ENCODE assay signal across 20 cellular contexts in genomic region chr7:97390915-97391593, GRCh38.
"Had no signal": no experiment of that assay in that cellular context is flagged by ENCODE, and none has a peak within 500 bp of the region (broad histone marks: within the 10 kb centered on the region; RNA-seq: fewer than 3 reads in every experiment).

No MANE protein-coding gene starts in this region.

- ATAC-seq: activated CD4-positive, alpha-beta T cell treated with anti-CD3 and anti-CD28 coated beads for 36 hours; activated naive CD4-positive, alpha-beta T cell treated with anti-CD3 and anti-CD28 coated beads, Interleukin-2, amount 50 U/mL, for 72 hours had no signal

- H3K36me3 Mint-ChIP-seq: activated naive CD4-positive, alpha-beta T cell treated with anti-CD3 and anti-CD28 coated beads, Interleukin-2, amount 50 U/mL, for 72 hours had no signal

- H3K36me3 ChIP-seq: adrenal gland, esophagus squamous epithelium, left ventricle myocardium inferior, thyroid gland had no signal

- H3K4me3 ChIP-seq: adrenal gland, esophagus squamous epithelium, hepatocyte, left ventricle myocardium inferior, thyroid gland had no signal

- H3K27ac Mint-ChIP-seq: activated CD4-positive, alpha-beta T cell treated with anti-CD3 and anti-CD28 coated beads for 36 hours; activated naive CD4-positive, alpha-beta T cell treated with anti-CD3 and anti-CD28 coated beads, Interleukin-2, amount 50 U/mL, for 72 hours; activated T-helper 1 cell treated with anti-CD3 and anti-CD28 coated beads, Interleukin-12 subunit alpha, Interleukin-12 subunit beta, Interleukin-2, Interleukin-4 antibody, amounts not matched to agents 30 ng/mL and 10 ng/mL and 1 ng/mL, durations not matched to agents 14 hours and 24 hours and 36 hours; dendritic cell treated with granulocyte-macrophage colony-stimulating factor and Interleukin-4, amounts not matched to agents 40 ng/mL and 50 ng/mL, for 4 days; progenitor cell of endocrine pancreas had no signal

- H3K4me1 ChIP-seq: adrenal gland, esophagus squamous epithelium, left ventricle myocardium inferior, thyroid gland had no signal

- H3K27ac ChIP-seq: adrenal gland, esophagus squamous epithelium, hepatocyte, left ventricle myocardium inferior, thyroid gland had no signal

- H3K9me3 ChIP-seq: adrenal gland, esophagus squamous epithelium, left ventricle myocardium inferior, thyroid gland had no signal

- H3K27me3 ChIP-seq: adrenal gland, esophagus squamous epithelium, hepatocyte, thyroid gland had no signal

- H3K27me3 Mint-ChIP-seq: dendritic cell treated with granulocyte-macrophage colony-stimulating factor and Interleukin-4, amounts not matched to agents 40 ng/mL and 50 ng/mL, for 4 days; progenitor cell of endocrine pancreas had no signal

- H3K4me3 Mint-ChIP-seq: activated CD4-positive, alpha-beta T cell treated with anti-CD3 and anti-CD28 coated beads for 36 hours; activated T-helper 1 cell treated with anti-CD3 and anti-CD28 coated beads, Interleukin-12 subunit alpha, Interleukin-12 subunit beta, Interleukin-2, Interleukin-4 antibody, amounts not matched to agents 30 ng/mL and 10 ng/mL and 1 ng/mL, durations not matched to agents 14 hours and 24 hours and 36 hours; dendritic cell treated with granulocyte-macrophage colony-stimulating factor and Interleukin-4, amounts not matched to agents 40 ng/mL and 50 ng/mL, for 4 days had no signal

- H3K9me3 Mint-ChIP-seq: activated naive CD4-positive, alpha-beta T cell treated with anti-CD3 and anti-CD28 coated beads, Interleukin-2, amount 50 U/mL, for 72 hours; activated T-helper 1 cell treated with anti-CD3 and anti-CD28 coated beads, Interleukin-12 subunit alpha, Interleukin-12 subunit beta, Interleukin-2, Interleukin-4 antibody, amounts not matched to agents 30 ng/mL and 10 ng/mL and 1 ng/mL, durations not matched to agents 14 hours and 24 hours and 36 hours had no signal

- DNase-seq: activated CD4-positive, alpha-beta T cell treated with anti-CD3 and anti-CD28 coated beads for 36 hours; activated CD4-positive, alpha-beta T cell treated with anti-CD3 and anti-CD28 coated beads, Interleukin-2, amount 50 U/mL, for 48 hours; activated gamma-delta T cell treated with Interleukin-2 at 50 U/mL for 16 hours; activated T-cell treated with anti-CD3 and anti-CD28 coated beads for 4 hours; adrenal gland; effector memory CD4-positive, alpha-beta T cell; esophagus squamous epithelium; foreskin fibroblast; left ventricle myocardium inferior; mammary epithelial cell; occipital lobe; stimulated activated CD4-positive, alpha-beta T cell treated with anti-CD3 and anti-CD28 coated beads, Interleukin-12 subunit alpha, Interleukin-12 subunit beta, amount 100 ng/mL, for 4 hours; stimulated activated CD4-positive, alpha-beta T cell treated with anti-CD3 and anti-CD28 coated beads, Interleukin-1b, Interleukin-23, amount 100 ng/mL, for 48 hours; stimulated activated naive CD4-positive, alpha-beta T cell treated with Interleukin-2 at 50 U/mL for 16 hours; thyroid gland had no signal

- H3K4me1 Mint-ChIP-seq: activated CD4-positive, alpha-beta T cell treated with anti-CD3 and anti-CD28 coated beads for 36 hours had no signal
